In the genomic region with DNA sequence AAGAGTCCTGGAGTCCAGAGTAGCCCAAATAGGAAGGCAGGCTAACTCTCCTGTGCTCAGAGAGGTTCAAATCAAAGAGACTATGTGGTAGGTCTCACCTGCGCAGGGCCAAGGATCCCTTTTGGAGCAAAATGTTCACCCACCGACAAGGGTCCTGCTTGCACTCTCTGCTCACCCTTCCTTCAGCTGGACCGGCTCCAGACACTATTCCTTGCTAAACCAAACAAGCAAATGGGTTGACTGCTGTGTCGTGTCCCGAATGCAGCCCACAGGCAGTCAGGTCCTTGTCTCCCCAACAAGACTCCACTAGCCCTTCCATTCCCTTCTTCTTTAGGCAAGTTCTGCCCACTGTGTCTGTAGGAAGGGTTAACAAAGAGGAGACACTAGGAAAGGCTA, we compare ENCODE assay signal across 8 cellular contexts.
DNase-seq lines count a peak whose midpoint lies in the region; ATAC-seq and TF ChIP-seq lines count a peak whose summit lies in the region.

No MANE protein-coding gene starts in this region.

- H3K9ac ChIP-seq in muscle layer of colon (ENCODE audit: low read length) = peak overlapping the region; percentile 78

- peak; percentile 7 for ATAC-seq in GM19372 (IDR thresholded peaks at IDR 0.05; ENCODE audit: low read depth, unreplicated experiment)
- ATAC-seq in HG03196 (IDR thresholded peaks at IDR 0.05; ENCODE audit: unreplicated experiment) = peak; percentile 2
- ATAC-seq in HG03139 (IDR thresholded peaks at IDR 0.05; ENCODE audit: unreplicated experiment) = no peak

- DNase-seq in brain microvascular endothelial cell (peak; percentile 1), NCI-H82 treated with DMSO at 0.1 percent for 48 hours (lab: John Stamatoyannopoulos, UW; ENCODE audit: unreplicated experiment) (no peak), NCI-H524 (lab: John Stamatoyannopoulos, UW) (no peak), SHP77 (lab: John Stamatoyannopoulos, UW) (no peak)

- TF ChIP-seq CTCF in brain microvascular endothelial cell (IDR thresholded peaks at IDR 0.05; ENCODE audit: low read depth, low read length, missing control alignments) = no peak

- H3K4me3 ChIP-seq in brain microvascular endothelial cell (ENCODE audit: low read depth, low read length) (peak overlapping the region; percentile 63), muscle layer of colon (ENCODE audit: low read depth in 1 of 2, low read length in 2 of 2) (peak overlapping the region; percentile 16 to 80)

- no peaks in the 10 kb centered on the region for H3K9me3 ChIP-seq in muscle layer of colon (ENCODE audit: low read length)

- H3K27ac ChIP-seq in brain microvascular endothelial cell (peak overlapping the region; percentile 57), muscle layer of colon (ENCODE audit: low read depth, low read length) (peak overlapping the region; percentile 82)

- in situ Hi-C loops in brain microvascular endothelial cell (cut with HindIII; ENCODE audit: low pct_ligation_motif_present, low sequenced_read_pairs) = no loop called here

- H3K27me3 ChIP-seq in brain microvascular endothelial cell (replicated peaks) (no peaks in the 10 kb centered on the region), muscle layer of colon (ENCODE audit: control insufficient read depth in 1 of 2, insufficient read depth in 2 of 2, low read length in 2 of 2) (no peaks in the 10 kb centered on the region)

- H3K36me3 ChIP-seq in brain microvascular endothelial cell (replicated peaks) (no peaks in the 10 kb centered on the region), muscle layer of colon (ENCODE audit: insufficient read depth, low read length) (no peaks in the 10 kb centered on the region)

- H3K4me1 ChIP-seq in muscle layer of colon (ENCODE audit: insufficient read depth, low read length) = no peaks in the 10 kb centered on the region
